2 cellular contexts compared by ENCODE assay signal in the genomic region with DNA sequence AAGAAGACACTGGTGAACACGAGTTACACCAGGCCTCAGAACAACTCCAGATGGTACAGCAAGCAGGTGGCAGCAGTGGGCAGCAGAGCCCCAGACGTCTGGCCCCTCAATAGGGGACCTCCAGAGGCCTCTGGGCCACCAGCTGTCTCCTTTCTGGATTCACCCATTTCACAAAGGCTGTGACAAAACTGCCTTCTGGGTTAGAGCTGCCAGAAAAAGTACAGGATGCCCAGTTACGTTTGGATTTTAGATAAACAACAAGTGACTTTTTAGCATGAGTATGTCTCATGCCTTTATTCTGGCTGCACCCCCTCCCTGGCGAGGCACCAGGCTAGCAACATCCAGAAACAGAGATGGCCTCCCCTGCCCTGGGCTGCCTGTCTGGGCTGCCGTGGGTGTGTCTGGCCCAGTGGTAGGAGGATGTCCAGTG.
TF ChIP-seq lines count a peak whose summit lies in the region.

No MANE protein-coding gene starts in this region.

TF ChIP-seq in SK-N-SH, 30 proteins besides CTCF, POLR2A, EP300 and RAD21 (continued from another document):
- TF ChIP-seq, protein P1, sequence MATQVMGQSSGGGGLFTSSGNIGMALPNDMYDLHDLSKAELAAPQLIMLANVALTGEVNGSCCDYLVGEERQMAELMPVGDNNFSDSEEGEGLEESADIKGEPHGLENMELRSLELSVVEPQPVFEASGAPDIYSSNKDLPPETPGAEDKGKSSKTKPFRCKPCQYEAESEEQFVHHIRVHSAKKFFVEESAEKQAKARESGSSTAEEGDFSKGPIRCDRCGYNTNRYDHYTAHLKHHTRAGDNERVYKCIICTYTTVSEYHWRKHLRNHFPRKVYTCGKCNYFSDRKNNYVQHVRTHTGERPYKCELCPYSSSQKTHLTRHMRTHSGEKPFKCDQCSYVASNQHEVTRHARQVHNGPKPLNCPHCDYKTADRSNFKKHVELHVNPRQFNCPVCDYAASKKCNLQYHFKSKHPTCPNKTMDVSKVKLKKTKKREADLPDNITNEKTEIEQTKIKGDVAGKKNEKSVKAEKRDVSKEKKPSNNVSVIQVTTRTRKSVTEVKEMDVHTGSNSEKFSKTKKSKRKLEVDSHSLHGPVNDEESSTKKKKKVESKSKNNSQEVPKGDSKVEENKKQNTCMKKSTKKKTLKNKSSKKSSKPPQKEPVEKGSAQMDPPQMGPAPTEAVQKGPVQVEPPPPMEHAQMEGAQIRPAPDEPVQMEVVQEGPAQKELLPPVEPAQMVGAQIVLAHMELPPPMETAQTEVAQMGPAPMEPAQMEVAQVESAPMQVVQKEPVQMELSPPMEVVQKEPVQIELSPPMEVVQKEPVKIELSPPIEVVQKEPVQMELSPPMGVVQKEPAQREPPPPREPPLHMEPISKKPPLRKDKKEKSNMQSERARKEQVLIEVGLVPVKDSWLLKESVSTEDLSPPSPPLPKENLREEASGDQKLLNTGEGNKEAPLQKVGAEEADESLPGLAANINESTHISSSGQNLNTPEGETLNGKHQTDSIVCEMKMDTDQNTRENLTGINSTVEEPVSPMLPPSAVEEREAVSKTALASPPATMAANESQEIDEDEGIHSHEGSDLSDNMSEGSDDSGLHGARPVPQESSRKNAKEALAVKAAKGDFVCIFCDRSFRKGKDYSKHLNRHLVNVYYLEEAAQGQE (IDR thresholded peaks at IDR 0.05; ENCODE audit: low read depth, low read length): no peak
- no peak for TF ChIP-seq RCOR1 (IDR thresholded peaks at IDR 0.05; ENCODE audit: low read length)
- no peak for TF ChIP-seq FOXJ3 (CRISPR knock-in tag; IDR thresholded peaks at IDR 0.05)
- no peak for TF ChIP-seq RFX5 (IDR thresholded peaks at IDR 0.05; ENCODE audit: low read length)
- TF ChIP-seq TCF12 (IDR thresholded peaks at IDR 0.05): no peak
- TF ChIP-seq, protein P2, sequence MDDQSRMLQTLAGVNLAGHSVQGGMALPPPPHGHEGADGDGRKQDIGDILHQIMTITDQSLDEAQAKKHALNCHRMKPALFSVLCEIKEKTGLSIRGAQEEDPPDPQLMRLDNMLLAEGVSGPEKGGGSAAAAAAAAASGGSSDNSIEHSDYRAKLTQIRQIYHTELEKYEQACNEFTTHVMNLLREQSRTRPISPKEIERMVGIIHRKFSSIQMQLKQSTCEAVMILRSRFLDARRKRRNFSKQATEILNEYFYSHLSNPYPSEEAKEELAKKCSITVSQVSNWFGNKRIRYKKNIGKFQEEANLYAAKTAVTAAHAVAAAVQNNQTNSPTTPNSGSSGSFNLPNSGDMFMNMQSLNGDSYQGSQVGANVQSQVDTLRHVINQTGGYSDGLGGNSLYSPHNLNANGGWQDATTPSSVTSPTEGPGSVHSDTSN (IDR thresholded peaks at IDR 0.05): no peak
- TF ChIP-seq FOSL2 (IDR thresholded peaks at IDR 0.05; ENCODE audit: borderline replicate concordance, low read depth): no peak
- TF ChIP-seq GATA2 (CRISPR knock-in tag; IDR thresholded peaks at IDR 0.05): no peak
- TF ChIP-seq JUND (IDR thresholded peaks at IDR 0.05): no peak

TF ChIP-seq in SK-N-SH treated with all-trans-retinoic acid at 6 μM for 48 hours, 23 proteins besides CTCF, POLR2A, EP300 and RAD21 (continued from another document):
- TF ChIP-seq, protein P3, sequence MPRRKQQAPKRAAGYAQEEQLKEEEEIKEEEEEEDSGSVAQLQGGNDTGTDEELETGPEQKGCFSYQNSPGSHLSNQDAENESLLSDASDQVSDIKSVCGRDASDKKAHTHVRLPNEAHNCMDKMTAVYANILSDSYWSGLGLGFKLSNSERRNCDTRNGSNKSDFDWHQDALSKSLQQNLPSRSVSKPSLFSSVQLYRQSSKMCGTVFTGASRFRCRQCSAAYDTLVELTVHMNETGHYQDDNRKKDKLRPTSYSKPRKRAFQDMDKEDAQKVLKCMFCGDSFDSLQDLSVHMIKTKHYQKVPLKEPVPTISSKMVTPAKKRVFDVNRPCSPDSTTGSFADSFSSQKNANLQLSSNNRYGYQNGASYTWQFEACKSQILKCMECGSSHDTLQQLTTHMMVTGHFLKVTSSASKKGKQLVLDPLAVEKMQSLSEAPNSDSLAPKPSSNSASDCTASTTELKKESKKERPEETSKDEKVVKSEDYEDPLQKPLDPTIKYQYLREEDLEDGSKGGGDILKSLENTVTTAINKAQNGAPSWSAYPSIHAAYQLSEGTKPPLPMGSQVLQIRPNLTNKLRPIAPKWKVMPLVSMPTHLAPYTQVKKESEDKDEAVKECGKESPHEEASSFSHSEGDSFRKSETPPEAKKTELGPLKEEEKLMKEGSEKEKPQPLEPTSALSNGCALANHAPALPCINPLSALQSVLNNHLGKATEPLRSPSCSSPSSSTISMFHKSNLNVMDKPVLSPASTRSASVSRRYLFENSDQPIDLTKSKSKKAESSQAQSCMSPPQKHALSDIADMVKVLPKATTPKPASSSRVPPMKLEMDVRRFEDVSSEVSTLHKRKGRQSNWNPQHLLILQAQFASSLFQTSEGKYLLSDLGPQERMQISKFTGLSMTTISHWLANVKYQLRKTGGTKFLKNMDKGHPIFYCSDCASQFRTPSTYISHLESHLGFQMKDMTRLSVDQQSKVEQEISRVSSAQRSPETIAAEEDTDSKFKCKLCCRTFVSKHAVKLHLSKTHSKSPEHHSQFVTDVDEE (CRISPR knock-in tag; IDR thresholded peaks at IDR 0.05): no peak
